ENCODE assay signal across 1 cellular context in the genomic region with DNA sequence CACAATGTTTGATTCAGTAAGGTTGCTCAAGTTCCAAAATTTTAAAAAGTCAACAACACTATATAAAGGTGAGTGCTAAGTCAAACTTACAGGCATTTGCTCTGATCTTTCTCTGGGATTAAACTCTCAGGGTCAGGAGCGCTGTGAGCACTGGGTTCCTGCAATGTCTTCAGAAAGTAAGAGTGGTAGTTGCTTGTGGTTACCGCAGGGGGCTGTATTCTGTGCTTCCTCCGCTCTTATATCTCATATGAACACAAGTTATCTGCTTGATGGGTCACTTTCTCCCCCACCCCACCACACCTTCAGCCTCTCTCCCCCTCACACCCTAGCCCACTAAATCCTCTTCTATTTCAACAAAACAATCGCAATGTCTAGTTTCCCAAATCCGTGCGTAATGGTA.
TF ChIP-seq lines count a peak whose summit lies in the region.

No MANE protein-coding gene starts in this region.

TF ChIP-seq in HEK293T, 16 proteins besides CTCF, POLR2A, EP300 and RAD21 (continued from another document):
- TF ChIP-seq, protein P1, sequence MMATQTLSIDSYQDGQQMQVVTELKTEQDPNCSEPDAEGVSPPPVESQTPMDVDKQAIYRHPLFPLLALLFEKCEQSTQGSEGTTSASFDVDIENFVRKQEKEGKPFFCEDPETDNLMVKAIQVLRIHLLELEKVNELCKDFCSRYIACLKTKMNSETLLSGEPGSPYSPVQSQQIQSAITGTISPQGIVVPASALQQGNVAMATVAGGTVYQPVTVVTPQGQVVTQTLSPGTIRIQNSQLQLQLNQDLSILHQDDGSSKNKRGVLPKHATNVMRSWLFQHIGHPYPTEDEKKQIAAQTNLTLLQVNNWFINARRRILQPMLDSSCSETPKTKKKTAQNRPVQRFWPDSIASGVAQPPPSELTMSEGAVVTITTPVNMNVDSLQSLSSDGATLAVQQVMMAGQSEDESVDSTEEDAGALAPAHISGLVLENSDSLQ (IDR thresholded peaks at IDR 0.05) = no peak
- TF ChIP-seq CTBP1 (IDR thresholded peaks at IDR 0.05; ENCODE audit: borderline replicate concordance) = no peak
- no peak for TF ChIP-seq LEF1 (IDR thresholded peaks at IDR 0.05; ENCODE audit: borderline replicate concordance)
- no peak for TF ChIP-seq TARDBP (IDR thresholded peaks at IDR 0.05)
- no peak for TF ChIP-seq ELF4 (IDR thresholded peaks at IDR 0.05)
- no peak for TF ChIP-seq ARNT (IDR thresholded peaks at IDR 0.05)
- no peak for TF ChIP-seq SP1 (IDR thresholded peaks at IDR 0.05)
- no peak for TF ChIP-seq ZNF384 (IDR thresholded peaks at IDR 0.05)
- TF ChIP-seq HDGF (IDR thresholded peaks at IDR 0.05; ENCODE audit: borderline replicate concordance) = no peak
- no peak for TF ChIP-seq NFRKB (IDR thresholded peaks at IDR 0.05)
- TF ChIP-seq FOXA1 (IDR thresholded peaks at IDR 0.05) = no peak
- TF ChIP-seq SUZ12 (IDR thresholded peaks at IDR 0.05) = no peak
- TF ChIP-seq FOXK2 (IDR thresholded peaks at IDR 0.05) = no peak
- TF ChIP-seq FOXM1 (IDR thresholded peaks at IDR 0.05; ENCODE audit: borderline replicate concordance) = no peak
